ENCODE assay signal across 25 cellular contexts in genomic region chr7:138679793-138680192, GRCh38. TPM values are rescaled to one million over a fixed set of nuclear protein-coding genes. Genes with fewer than 3 reads are reported as not detected.
DNase-seq lines count a peak whose midpoint lies in the region; ATAC-seq, FAIRE-seq and TF ChIP-seq lines count a peak whose summit lies in the region.
"Had no signal": no experiment of that assay in that cellular context is flagged by ENCODE, and none has a peak within 500 bp of the region (broad histone marks: within the 10 kb centered on the region; RNA-seq: fewer than 3 reads in every experiment).

No MANE protein-coding gene starts in this region.

- TF ChIP-seq RAD21 in A549 (conservative IDR thresholded peaks at IDR 0.05 in 1 of 2, IDR thresholded peaks at IDR 0.05 in 1 of 2) (no peak), SK-N-SH (IDR thresholded peaks at IDR 0.05; ENCODE audit: low read length) (peak; percentile 50)

- no peak for TF ChIP-seq EP300 in A549 (IDR thresholded peaks at IDR 0.05)
- peak in 1 of 2 experiments; percentile 99; a peak in 2 of 4 replicates for TF ChIP-seq EP300 in SK-N-SH (IDR thresholded peaks at IDR 0.05; ENCODE audit: borderline replicate concordance in 1 of 2, low read depth in 1 of 2, low read length in 1 of 2)

- H3K9me3 ChIP-seq in A549 (no peaks in the 10 kb centered on the region), SK-N-SH (no peaks in the 10 kb centered on the region)
- H3K9me3 ChIP-seq: BLaER1 treated with 17β-estradiol and CSF1 and Interleukin-3, amounts not matched to agents 10 nM and 100 nM; Caco-2 had no signal

- H3F3A ChIP-seq in GM23338 (replicated peaks; ENCODE audit: low read depth), result no peaks in the 10 kb centered on the region
- H3F3A ChIP-seq in SK-N-SH (replicated peaks; ENCODE audit: insufficient read depth), result no peaks in the 10 kb centered on the region

- TF ChIP-seq CTCF in A549 (IDR thresholded peaks at IDR 0.05) (no peak), GM23338 (conservative IDR thresholded peaks at IDR 0.05; ENCODE audit: low read depth in 2 of 2) (no peak), SK-N-SH (IDR thresholded peaks at IDR 0.05) (no peak)

- H4K20me1 ChIP-seq in GM23338 (replicated peaks; ENCODE audit: insufficient read depth) (no peaks in the 10 kb centered on the region), SK-N-SH (ENCODE audit: insufficient read depth) (no peaks in the 10 kb centered on the region)
- H4K20me1 ChIP-seq: BLaER1 treated with 17β-estradiol and CSF1 and Interleukin-3, amounts not matched to agents 10 nM and 100 nM had no signal

- peak; percentile 39 for FAIRE-seq in A549 (lab: Jason Lieb, UNC)
- FAIRE-seq: D721Med, G401.6, GM12891, GM19239 had no signal

- CTCF ChIA-PET in A549 (lab: Yijun Ruan, JAX), result no interaction called here
- CTCF ChIA-PET in SK-N-SH (lab: Yijun Ruan, JAX), result interaction anchor here (0.9 kb wide), 1 partner anchor 37 kb away, joined by 3 read pairs; no protein-coding TSS in a partner anchor

- DNase-seq in A549 (ENCODE audit: low read depth in 1 of 2, low spot score in 1 of 2) (no peak), GM23338 (ENCODE audit: low spot score) (no peak), SK-N-SH (peak; percentile 82), left kidney (ENCODE audit: low read depth, low spot score) (peak; percentile 38), T1000 (lab: John Stamatoyannopoulos, UW) (no peak)
- DNase-seq: ACHN; Caco-2; Calu3; CD4-positive, alpha-beta T cell; CD8-positive, alpha-beta T cell; DMS79 treated with DMSO at 0.1 percent for 48 hours; GF-D8 had no signal

- H3K9me2 ChIP-seq in GM23338 (ENCODE audit: insufficient read depth), result no peaks in the 10 kb centered on the region
- H3K9me2 ChIP-seq in SK-N-SH, result no peaks in the 10 kb centered on the region

- H2AFZ ChIP-seq in GM23338 (peak overlapping the region; percentile 47; the same call in 1 of the 2 replicates), SK-N-SH (ENCODE audit: low read depth) (no peak overlapping the region)

- H3K79me2 ChIP-seq in GM23338 (replicated peaks; ENCODE audit: insufficient read depth) (no peaks in the 10 kb centered on the region), SK-N-SH (ENCODE audit: insufficient read depth) (no peaks in the 10 kb centered on the region)

- H3K36me3 Mint-ChIP-seq in GM23338 (ENCODE audit: low read depth), result no peaks in the 10 kb centered on the region
- H3K36me3 Mint-ChIP-seq: CD8-positive, alpha-beta T cell had no signal

- POLR2A ChIA-PET in A549 (lab: Yijun Ruan, JAX), result no interaction called here
- POLR2A ChIA-PET in SK-N-SH (lab: Yijun Ruan, JAX), result no interaction called here

- H3K4me1 ChIP-seq in A549 (no peaks in the 10 kb centered on the region), GM23338 (ENCODE audit: insufficient read depth) (peaks cover 14% of the 10 kb centered on the region; the same call in 1 of the 2 replicates), SK-N-SH (ENCODE audit: control insufficient read depth in 1 of 2, insufficient read depth in 2 of 2, low read depth in 1 of 2, low read length in 1 of 2) (peaks cover 0 to 3% of the 10 kb centered on the region in 2 experiments; a peak in 1 of 4 replicates)
- H3K4me1 ChIP-seq: BLaER1 treated with 17β-estradiol and CSF1 and Interleukin-3, amounts not matched to agents 10 nM and 100 nM; Caco-2 had no signal

- H3K27me3 Mint-ChIP-seq in GM23338 (ENCODE audit: insufficient read depth, low read depth, poor library complexity), result peaks cover 7% of the 10 kb centered on the region

- H3K4me3 ChIP-seq in A549, result no peak overlapping the region
- no peak overlapping the region for H3K4me3 ChIP-seq in GM23338
- no peak overlapping the region for H3K4me3 ChIP-seq in SK-N-SH (ENCODE audit: low read depth in 2 of 2, low read length in 1 of 2)
- H3K4me3 ChIP-seq: BLaER1 treated with 17β-estradiol and CSF1 and Interleukin-3, amounts not matched to agents 10 nM and 100 nM had no signal

- no peaks in the 10 kb centered on the region for H3K36me3 ChIP-seq in GM23338 (ENCODE audit: insufficient read depth)
- no peaks in the 10 kb centered on the region for H3K36me3 ChIP-seq in SK-N-SH (replicated peaks in 1 of 2; ENCODE audit: control insufficient read depth in 1 of 2, insufficient read depth in 2 of 2, low read length in 1 of 2)
- H3K36me3 ChIP-seq: BLaER1 treated with 17β-estradiol and CSF1 and Interleukin-3, amounts not matched to agents 10 nM and 100 nM had no signal

- ATAC-seq in A549 (no peak), GM23338 (no peak), HG02884 (IDR thresholded peaks at IDR 0.05; ENCODE audit: unreplicated experiment) (no peak), GM19463 (IDR thresholded peaks at IDR 0.05; ENCODE audit: unreplicated experiment) (no peak)
- ATAC-seq: CD8-positive, alpha-beta T cell had no signal

- no peak for TF ChIP-seq POLR2A in A549 (IDR thresholded peaks at IDR 0.05; ENCODE audit: low read length)

- no peak overlapping the region for H3K27ac ChIP-seq in A549
- no peak overlapping the region for H3K27ac ChIP-seq in GM23338 (ENCODE audit: low read depth)
- peak overlapping the region in 1 of 2 experiments; percentile 68; a peak in 2 of 4 replicates for H3K27ac ChIP-seq in SK-N-SH (ENCODE audit: low read depth in 2 of 2, low read length in 1 of 2)
- H3K27ac ChIP-seq: 22Rv1; BLaER1 treated with 17β-estradiol and CSF1 and Interleukin-3, amounts not matched to agents 10 nM and 100 nM; C4-2B had no signal

- H3K27me3 ChIP-seq in GM23338 (ENCODE audit: insufficient read depth) (no peaks in the 10 kb centered on the region), SK-N-SH (ENCODE audit: insufficient read depth) (no peaks in the 10 kb centered on the region)
- H3K27me3 ChIP-seq: BLaER1 treated with 17β-estradiol and CSF1 and Interleukin-3, amounts not matched to agents 10 nM and 100 nM had no signal

- H3K4me3 Mint-ChIP-seq in GM23338, result no peak overlapping the region
- H3K4me3 Mint-ChIP-seq: CD4-positive, alpha-beta T cell; CD8-positive, alpha-beta T cell had no signal

- 49% methylated on average over 5 of the region's 5 CpGs for WGBS in A549 (ENCODE audit: missing lambda C conversion rate)
- 9% methylated on average over 5 of the region's 5 CpGs for WGBS in SK-N-SH (ENCODE audit: low lambda C conversion rate)

- no peak overlapping the region for H3K9ac ChIP-seq in SK-N-SH
- H3K9ac ChIP-seq: BLaER1 treated with 17β-estradiol and CSF1 and Interleukin-3, amounts not matched to agents 10 nM and 100 nM had no signal

- no peak overlapping the region for H3K27ac Mint-ChIP-seq in GM23338
- H3K27ac Mint-ChIP-seq: CD4-positive, alpha-beta T cell; CD8-positive, alpha-beta T cell had no signal

- H3K4me2 ChIP-seq in A549 (no peak overlapping the region), GM23338 (no peak overlapping the region), SK-N-SH (no peak overlapping the region)
- H3K4me2 ChIP-seq: BLaER1 treated with 17β-estradiol and CSF1 and Interleukin-3, amounts not matched to agents 10 nM and 100 nM had no signal

- no peaks in the 10 kb centered on the region for H3K4me1 Mint-ChIP-seq in GM23338

- no peaks in the 10 kb centered on the region for H3K9me3 Mint-ChIP-seq in GM23338
- H3K9me3 Mint-ChIP-seq: CD4-positive, alpha-beta T cell; CD8-positive, alpha-beta T cell had no signal

TF ChIP-seq in A549, 52 proteins besides CTCF, POLR2A, EP300 and RAD21 (continues in another document):
- TF ChIP-seq RARB (CRISPR knock-in tag; IDR thresholded peaks at IDR 0.05) (no peak), NPAS2 (CRISPR knock-in tag; IDR thresholded peaks at IDR 0.05; ENCODE audit: borderline replicate concordance) (no peak), HOXB13 (CRISPR knock-in tag; IDR thresholded peaks at IDR 0.05; ENCODE audit: low read depth) (no peak), EHMT2 (IDR thresholded peaks at IDR 0.05; ENCODE audit: low read depth) (no peak), SMC3 (IDR thresholded peaks at IDR 0.05) (no peak), CHD4 (IDR thresholded peaks at IDR 0.05; ENCODE audit: borderline replicate concordance) (no peak), MYC (IDR thresholded peaks at IDR 0.05; ENCODE audit: borderline replicate concordance, low read length) (no peak), JUN (IDR thresholded peaks at IDR 0.05) (no peak), TP53 (CRISPR knock-in tag; IDR thresholded peaks at IDR 0.05) (no peak), NR3C1 (IDR thresholded peaks at IDR 0.05) (no peak)

TF ChIP-seq in GM23338, 12 proteins besides CTCF, POLR2A, EP300 and RAD21 (continues in another document):
- TF ChIP-seq ZNF331 (CRISPR knock-in tag; IDR thresholded peaks at IDR 0.05; ENCODE audit: low read depth) (no peak), CREB1 (CRISPR knock-in tag; IDR thresholded peaks at IDR 0.05; ENCODE audit: low read depth) (no peak)

TF ChIP-seq in SK-N-SH, 30 proteins besides CTCF, POLR2A, EP300 and RAD21 (continues in another document):
- no peak for TF ChIP-seq SIN3A (IDR thresholded peaks at IDR 0.05; ENCODE audit: borderline replicate concordance, low read depth, low read length)
- no peak for TF ChIP-seq MEF2A (IDR thresholded peaks at IDR 0.05; ENCODE audit: borderline replicate concordance, low read depth)
- no peak for TF ChIP-seq ELF1 (IDR thresholded peaks at IDR 0.05)
- no peak; the same call in 1 of the 2 replicates for TF ChIP-seq RFX5 (IDR thresholded peaks at IDR 0.05; ENCODE audit: low read length)
- TF ChIP-seq NRF1 (IDR thresholded peaks at IDR 0.05; ENCODE audit: low read depth, low read length), result no peak
- no peak for TF ChIP-seq USF2 (IDR thresholded peaks at IDR 0.05; ENCODE audit: borderline replicate concordance, low read depth, low read length)
- no peak for TF ChIP-seq SMC3 (IDR thresholded peaks at IDR 0.05; ENCODE audit: low read depth, low read length)

RNA-seq across cellular contexts. Expression of gene SVOPL, which starts 21.4 kb away (rescaled TPM):
- polyA plus RNA-seq in A549 (2011; rRNA removed) (0.05 and 0.21 TPM in 2 replicates), A549 (2017; fragmentation: RNase III; extraction: RNeasy Plus Mini Kit Qiagen cat#74134 plus additional on column Dnase treatment) (not detected in 3 replicates), GM23338 (2016; fragmentation: Nextera tagmentation; extraction: Ambion mirVana) (2.1 and 2.6 TPM in 2 replicates), SK-N-SH (2012; rRNA removed) (not detected in 2 replicates)
- not detected in 2 replicates for polyA plus RNA-seq in A549 (2012; cell fraction: cytosol; rRNA removed)
- not detected in 2 replicates for polyA plus RNA-seq in A549 (2012; cell fraction: nucleus; rRNA removed)
- 0.17 TPM in 1 of 2 replicates, not detected in the other for polyA minus RNA-seq in A549 (2011; rRNA and poly(A)+ RNA removed)
- total RNA-seq in GM23338 (2014; rRNA removed; shearing (Covaris generic)), result 0.70 and 1.4 TPM in 2 replicates
- polyA plus RNA-seq in SK-N-SH (2012; cell fraction: cytosol; rRNA removed), result not detected in 2 replicates
- not detected in 2 replicates for polyA plus RNA-seq in SK-N-SH (2012; cell fraction: nucleus; rRNA removed)
- total RNA-seq: A172; A673; CD4-positive, alpha-beta T cell had no signal
- polyA plus RNA-seq: AG04450, BJ had no signal

Comparison
In these comparisons a context has a peak if more than half of its experiments do, and no peak if none do; other contexts are left out.
1. DNase-seq: peak in SK-N-SH (single experiment) and left kidney (single experiment); none in A549 (0 of 2), GM23338 (single experiment) and T1000 (single experiment).
2. Of the 12 proteins assayed by ChIP-seq in both A549 and SK-N-SH: peak only in A549: none; only in SK-N-SH: CHD2, RAD21 and RCOR1; in both: none; in neither: 8; mixed calls (peak in some experiments, not most) for 1.